10 cellular contexts compared by ENCODE assay signal in genomic region chr2:217988840-217989204, GRCh38. TPM values are rescaled to one million over a fixed set of nuclear protein-coding genes. Genes with fewer than 3 reads are reported as not detected.
A peak's percentile ranks its signal among the peaks of the same experiment; 100 is the strongest.
DNase-seq lines count a peak whose midpoint lies in the region; ATAC-seq, FAIRE-seq and TF ChIP-seq lines count a peak whose summit lies in the region.
"Had no signal": no experiment of that assay in that cellular context is flagged by ENCODE, and none has a peak within 500 bp of the region (broad histone marks: within the 10 kb centered on the region; RNA-seq: fewer than 3 reads in every experiment).

No MANE protein-coding gene starts in this region.

- peak; percentile 32 for TF ChIP-seq CTCF in CD4-positive, alpha-beta T cell (IDR thresholded peaks at IDR 0.05)

- intact Hi-C loops in CD4-positive, alpha-beta T cell (cut with DNase I, micrococcal nuclease) = loop anchor here in 1 of 2 experiments (2.0 kb wide), 1 partner anchor 200 kb away; no protein-coding TSS in a partner anchor
- intact Hi-C loops in posterior vena cava (cut with DNase I) = loop anchor here in 1 of 2 donors (5.0 kb wide), 1 partner anchor 197 kb away; no protein-coding TSS in a partner anchor

- FAIRE-seq in RCC 7860 (lab: Jason Lieb, UNC) = no peak

- H3K36me3 Mint-ChIP-seq in CD4-positive, alpha-beta T cell (ENCODE audit: low read depth) = no peaks in the 10 kb centered on the region
- H3K36me3 Mint-ChIP-seq: CD4-positive, alpha-beta memory T cell had no signal

- H3K9me3 ChIP-seq in CD4-positive, alpha-beta T cell (ENCODE audit: control insufficient read depth, low read length) = no peaks in the 10 kb centered on the region

- DNase-seq in CD4-positive, alpha-beta T cell = no peak
- peak; percentile 10 for DNase-seq in RCC 7860 (ENCODE audit: low spot score)
- peak; percentile 58 for DNase-seq in glomerular visceral epithelial cell (ENCODE audit: extremely low spot score)
- peak; percentile 57 for DNase-seq in posterior vena cava (ENCODE audit: low spot score)
- no peak for DNase-seq in COR-L47 (lab: John Stamatoyannopoulos, UW)
- DNase-seq in erythroblast (lab: John Stamatoyannopoulos, UW) = no peak
- no peak for DNase-seq in NCI-H1417 (lab: John Stamatoyannopoulos, UW)
- DNase-seq in ecto neural progenitor cell (ENCODE audit: low spot score) = no peak

- no peak overlapping the region for H3K27ac Mint-ChIP-seq in CD4-positive, alpha-beta T cell
- H3K27ac Mint-ChIP-seq: activated T-helper 2 cell treated with anti-CD3 and anti-CD28 coated beads, Interferon-gamma antibody, Interleukin-2, Interleukin-4, amounts not matched to agents 10 μg/mL and 5 μg/mL and 100 μg/mL, durations not matched to agents 14 hours and 24 hours and 36 hours had no signal

- POLR2A ChIA-PET in CD4-positive, alpha-beta T cell (lab: Charles Lee) = no interaction called here

- H3K4me1 Mint-ChIP-seq in CD4-positive, alpha-beta T cell (ENCODE audit: low read depth) = no peaks in the 10 kb centered on the region

- no peak for TF ChIP-seq POLR2A in erythroblast (IDR thresholded peaks at IDR 0.05; ENCODE audit: low read length)

- no peaks in the 10 kb centered on the region for H3K27me3 ChIP-seq in CD4-positive, alpha-beta T cell (ENCODE audit: control insufficient read depth, insufficient read depth, low read length)

- no peak for ATAC-seq in CD4-positive, alpha-beta T cell (ENCODE audit: poor library complexity)

- H3K27ac ChIP-seq in CD4-positive, alpha-beta T cell (ENCODE audit: low read depth, low read length) = no peak overlapping the region

- H3K4me3 Mint-ChIP-seq in CD4-positive, alpha-beta T cell = no peak overlapping the region
- H3K4me3 Mint-ChIP-seq: CD4-positive, alpha-beta memory T cell had no signal

- H3K27me3 Mint-ChIP-seq in CD4-positive, alpha-beta T cell = peaks cover 10% of the 10 kb centered on the region

- no peaks in the 10 kb centered on the region for H3K9me3 Mint-ChIP-seq in CD4-positive, alpha-beta T cell
- H3K9me3 Mint-ChIP-seq: activated T-helper 2 cell treated with anti-CD3 and anti-CD28 coated beads, Interferon-gamma antibody, Interleukin-2, Interleukin-4, amounts not matched to agents 10 μg/mL and 5 μg/mL and 100 μg/mL, durations not matched to agents 14 hours and 24 hours and 36 hours; CD4-positive, alpha-beta memory T cell had no signal

- CTCF ChIA-PET in CD4-positive, alpha-beta T cell (lab: Charles Lee) = no interaction called here

RNA-seq across cellular contexts. Expression of gene TNS1, which starts 14.0 kb away (rescaled TPM):
- total RNA-seq in CD4-positive, alpha-beta T cell = under 1 TPM; 0.25 to 0.34 TPM
- total RNA-seq in posterior vena cava = 1,000 to 10,000 TPM; 1,255 to 1,508 TPM

Comparison
In these comparisons a context has a peak if more than half of its experiments do, and no peak if none do; other contexts are left out.
1. DNase-seq: peak in RCC 7860 (single experiment), glomerular visceral epithelial cell (single experiment) and posterior vena cava (single experiment); none in CD4-positive, alpha-beta T cell (0 of 10), COR-L47 (single experiment), erythroblast (0 of 2), NCI-H1417 (0 of 3) and ecto neural progenitor cell (single experiment).
2. RNA of gene TNS1, which starts 14.0 kb away (total RNA-seq): 1,255 to 1,508 TPM in posterior vena cava; 0.25 to 0.34 TPM in CD4-positive, alpha-beta T cell; every median in the first group is over 100 times any median in the second.